ENCODE assay signal across 8 cellular contexts in genomic region chr12:6383572-6384498, GRCh38. TPM values are rescaled to one million over a fixed set of nuclear protein-coding genes. Genes with fewer than 3 reads are reported as not detected.
A peak's percentile ranks its signal among the peaks of the same experiment; 100 is the strongest.
DNase-seq lines count a peak whose midpoint lies in the region; ATAC-seq and TF ChIP-seq lines count a peak whose summit lies in the region.

Gene LTBR, plus strand, starts transcription at chr12:6384162. Its CDS starts 197 bp downstream, at chr12:6384359.

- peak; percentile 78 for DNase-seq in WTC11 (ENCODE audit: low spot score)
- DNase-seq in fibroblast of gingiva (ENCODE audit: low read depth) = peak; percentile 96
- peak; percentile 97 for DNase-seq in ureter (ENCODE audit: low spot score)

- H3K4me1 ChIP-seq in HUES64 (ENCODE audit: insufficient read depth, low read length) = peaks cover 17% of the 10 kb centered on the region
- peaks cover 12 to 55% of the 10 kb centered on the region in 2 donors for H3K4me1 ChIP-seq in muscle layer of duodenum (ENCODE audit: control insufficient read depth in 1 of 2, insufficient read depth in 2 of 2, low read length in 2 of 2)

- H3K4me3 ChIP-seq in HUES64 (ENCODE audit: low read length) (no peak within 1 kb of the TSS; the same call in 1 of the 2 replicates), muscle layer of duodenum (ENCODE audit: low read depth in 1 of 2, low read length in 2 of 2) (peak within 1 kb of the TSS; percentile 82 to 92)

- peaks cover 38% of the 10 kb centered on the region for H3K27me3 Mint-ChIP-seq in WTC11 (ENCODE audit: low read depth)

- no peak for TF ChIP-seq POLR2A in GM18505 (IDR thresholded peaks at IDR 0.05; ENCODE audit: borderline replicate concordance, extremely low read depth, insufficient read depth, insufficient read length)

- H3K9me3 Mint-ChIP-seq in WTC11 = no peaks in the 10 kb centered on the region

- ATAC-seq in WTC11 (peak; percentile 68), GM18505 (IDR thresholded peaks at IDR 0.05; ENCODE audit: unreplicated experiment) (no peak), GM19467 (IDR thresholded peaks at IDR 0.05; ENCODE audit: unreplicated experiment) (no peak)

- TF ChIP-seq CTCF in C4-2B (conservative IDR thresholded peaks at IDR 0.05) (no peak), WTC11 (IDR thresholded peaks at IDR 0.05) (no peak)

- H3K36me3 ChIP-seq in HUES64 (ENCODE audit: insufficient read depth, low read length) = no peaks in the 10 kb centered on the region
- H3K36me3 ChIP-seq in muscle layer of duodenum (ENCODE audit: control insufficient read depth in 1 of 2, insufficient read depth in 2 of 2, low read length in 2 of 2) = peaks cover 23 to 24% of the 10 kb centered on the region in 2 donors

- H3K9me3 ChIP-seq in HUES64 (ENCODE audit: insufficient read depth, low read depth, low read length) = no peaks in the 10 kb centered on the region
- H3K9me3 ChIP-seq in muscle layer of duodenum (ENCODE audit: control insufficient read depth in 1 of 2, low read length in 2 of 2) = no peaks in the 10 kb centered on the region

- H3K36me3 Mint-ChIP-seq in WTC11 = no peaks in the 10 kb centered on the region

- H3K4me1 Mint-ChIP-seq in WTC11 = peaks cover 58% of the 10 kb centered on the region

- peak within 1 kb of the TSS; percentile 57; the same call in 1 of the 2 replicates for H3K9ac ChIP-seq in HUES64 (ENCODE audit: low read depth, low read length)

- POLR2A ChIA-PET in WTC11 (lab: Charles Lee) = interaction anchor here (1.0 to 1.9 kb wide), 3 partner anchors 8 to 87 kb away, joined by 3 to 5 read pairs (median 4); partner anchors contain the start of genes SCNN1A and VAMP1

- H3K27ac ChIP-seq in C4-2B (peak within 1 kb of the TSS; percentile 99), HUES64 (ENCODE audit: low read depth, low read length) (no peak within 1 kb of the TSS), muscle layer of duodenum (ENCODE audit: low read length) (peak within 1 kb of the TSS; percentile 95)

- peaks cover 29% of the 10 kb centered on the region for H3K27me3 ChIP-seq in HUES64 (ENCODE audit: insufficient read depth, low read length)
- no peaks in the 10 kb centered on the region for H3K27me3 ChIP-seq in muscle layer of duodenum (ENCODE audit: low read depth, low read length)

- CTCF ChIA-PET in WTC11 (lab: Charles Lee) = interaction anchor here (0.9 to 2.7 kb wide), 9 partner anchors 9 to 89 kb away, joined by 3 to 13 read pairs (median 5); partner anchors contain the start of gene VAMP1

- no peak within 1 kb of the TSS for H3K27ac Mint-ChIP-seq in WTC11

- H3K4me3 Mint-ChIP-seq in WTC11 = 0 out of 2 replicates have a peak within 1 kb of the TSS, but pooled peaks have one; percentile 16

- 44% methylated on average over 62 of the region's 62 CpGs for WGBS in HUES64

TF ChIP-seq in WTC11, 78 proteins besides CTCF, POLR2A, EP300 and RAD21 (continues in another document):
- TF ChIP-seq GABPB1 (CRISPR knock-in tag; IDR thresholded peaks at IDR 0.05) = peak; percentile 89
- TF ChIP-seq PRDM15 (CRISPR knock-in tag; IDR thresholded peaks at IDR 0.05) = peak; percentile 34; the same call in 1 of the 2 replicates
- no peak for TF ChIP-seq CBFB (CRISPR knock-in tag; IDR thresholded peaks at IDR 0.05; ENCODE audit: low read depth)
- peak; percentile 97 for TF ChIP-seq MAX (CRISPR knock-in tag; IDR thresholded peaks at IDR 0.05)
- peak; percentile 42; the same call in 1 of the 2 replicates for TF ChIP-seq ZBTB21 (CRISPR knock-in tag; IDR thresholded peaks at IDR 0.05; ENCODE audit: borderline replicate concordance)
- TF ChIP-seq TEAD4 (CRISPR knock-in tag; IDR thresholded peaks at IDR 0.05) = no peak
- TF ChIP-seq MYBL2 (CRISPR knock-in tag; IDR thresholded peaks at IDR 0.05) = no peak
- TF ChIP-seq ELF4 (CRISPR knock-in tag; IDR thresholded peaks at IDR 0.05; ENCODE audit: low read depth) = 0 out of 2 replicates have a peak, but pooled peaks have one; percentile 78
- 0 out of 2 replicates have a peak, but pooled peaks have one; percentile 49 for TF ChIP-seq CREM (CRISPR knock-in tag; IDR thresholded peaks at IDR 0.05)
- TF ChIP-seq NR3C1 (CRISPR knock-in tag; conservative IDR thresholded peaks at IDR 0.05; ENCODE audit: low read depth) = peak; percentile 63; the same call in 1 of the 2 replicates
- peak; percentile 50; the same call in 1 of the 2 replicates for TF ChIP-seq TEAD1 (CRISPR knock-in tag; IDR thresholded peaks at IDR 0.05)
- TF ChIP-seq ZSCAN18 (CRISPR knock-in tag; IDR thresholded peaks at IDR 0.05) = no peak
- no peak for TF ChIP-seq ETV6 (CRISPR knock-in tag; IDR thresholded peaks at IDR 0.05)
- TF ChIP-seq NR2C2 (CRISPR knock-in tag; IDR thresholded peaks at IDR 0.05) = peak; percentile 32; the same call in 1 of the 2 replicates
- no peak for TF ChIP-seq OVOL2 (CRISPR knock-in tag; IDR thresholded peaks at IDR 0.05; ENCODE audit: borderline replicate concordance)
- peak; percentile 85 for TF ChIP-seq USF1 (CRISPR knock-in tag; IDR thresholded peaks at IDR 0.05)
- peak; percentile 79 for TF ChIP-seq USF2 (CRISPR knock-in tag; IDR thresholded peaks at IDR 0.05)

RNA-seq across cellular contexts. Expression of gene LTBR, which starts in this region (rescaled TPM):
- 1.4 TPM for polyA plus RNA-seq in HUES64 (2013, experiment 1 of 2)
- polyA plus RNA-seq in HUES64 (2013, experiment 2 of 2) = 2.5 TPM
- 4.0 to 6.1 TPM (median 4.5 TPM) in 3 replicates for total RNA-seq in WTC11 (2021)
- total RNA-seq in ureter = 167 TPM

Comparison
In these comparisons a context has a peak if more than half of its experiments do, and no peak if none do; other contexts are left out.
1. RNA of gene LTBR (total RNA-seq): 167 TPM in ureter (single experiment); 4.0 to 6.1 TPM in WTC11; every median in the first group is over 10 times any median in the second.
2. Peak in every context shown above with its lines, with median percentiles within 50 percentile points of each other: DNase-seq.